ENCODE assay signal across 22 cellular contexts in genomic region chr18:62992877-62993365, GRCh38.
"Had no signal": no experiment of that assay in that cellular context is flagged by ENCODE, and none has a peak within 500 bp of the region (broad histone marks: within the 10 kb centered on the region; RNA-seq: fewer than 3 reads in every experiment).

No MANE protein-coding gene starts in this region.

- H3K4me1 ChIP-seq: gastrocnemius medialis, lower lobe of right lung, parathyroid adenoma, right lobe of liver, stomach, thyroid gland, upper lobe of left lung had no signal

- H3K9me3 ChIP-seq: gastrocnemius medialis, lower lobe of right lung, right lobe of liver, stomach, thyroid gland, upper lobe of left lung had no signal

- FAIRE-seq: keratinocyte, urothelium cell line had no signal

- H3K9ac ChIP-seq: neural progenitor cell, parathyroid adenoma had no signal

- H3K4me2 ChIP-seq: neural progenitor cell, smooth muscle cell had no signal

- H3K79me2 ChIP-seq: parathyroid adenoma had no signal

- H3K4me3 ChIP-seq: gastrocnemius medialis, lower lobe of right lung, neural progenitor cell, right lobe of liver, smooth muscle cell, stomach, thyroid gland, upper lobe of left lung had no signal

- H3K27ac ChIP-seq: epithelial cell of prostate, gastrocnemius medialis, lower lobe of right lung, neural progenitor cell, parathyroid adenoma, right lobe of liver, stomach, thyroid gland, upper lobe of left lung had no signal

- H3K27me3 ChIP-seq: gastrocnemius medialis, neural progenitor cell, right lobe of liver, thyroid gland, upper lobe of left lung had no signal

- H3K36me3 ChIP-seq: gastrocnemius medialis, lower lobe of right lung, neural progenitor cell, right lobe of liver, stomach, thyroid gland, upper lobe of left lung had no signal

- H2AFZ ChIP-seq: neural progenitor cell, parathyroid adenoma had no signal

- DNase-seq: cortex of kidney; endodermal cell; gastrocnemius medialis; head of caudate nucleus; left ventricle myocardium superior; lower lobe of right lung; naive B cell; right lobe of liver; stimulated activated CD4-positive, alpha-beta T cell treated with anti-CD3 and anti-CD28 coated beads, Interleukin-2, amount 100 ng/mL, for 24 hours; stimulated activated CD4-positive, alpha-beta T cell treated with anti-CD3 and anti-CD28 coated beads, Interleukin-4, amount 100 ng/mL, for 24 hours; stimulated activated naive CD4-positive, alpha-beta T cell treated with Interleukin-2 at 50 U/mL for 16 hours; stomach; thyroid gland; upper lobe of left lung had no signal

- ATAC-seq: esophagus mucosa; gastrocnemius medialis; left ventricle myocardium superior; lower lobe of right lung; stimulated activated effector memory CD8-positive, alpha-beta T cell treated with anti-CD3 and anti-CD28 coated beads, Interleukin-12 subunit alpha, Interleukin-12 subunit beta, amount 100 ng/mL, for 72 hours had no signal
